9 cellular contexts compared by ENCODE assay signal in genomic region chr14:50954811-50955372, GRCh38. TPM values are rescaled to one million over a fixed set of nuclear protein-coding genes. Genes with fewer than 3 reads are reported as not detected.
DNase-seq lines count a peak whose midpoint lies in the region; ATAC-seq, FAIRE-seq and TF ChIP-seq lines count a peak whose summit lies in the region.
"Had no signal": no experiment of that assay in that cellular context is flagged by ENCODE, and none has a peak within 500 bp of the region (broad histone marks: within the 10 kb centered on the region; RNA-seq: fewer than 3 reads in every experiment).

No MANE protein-coding gene starts in this region.

- no peaks in the 10 kb centered on the region for H3K36me3 ChIP-seq in esophagus squamous epithelium
- H3K36me3 ChIP-seq in neural progenitor cell, result no peaks in the 10 kb centered on the region

- H3K27ac Mint-ChIP-seq in neural progenitor cell, result peak overlapping the region; percentile 19
- H3K27ac Mint-ChIP-seq: T-helper 1 cell treated with Interleukin-12 subunit alpha and Interleukin-12 subunit beta and Interleukin-4 antibody, amounts not matched to agents 30 μg/mL and 1 μg/mL, for 36 hours had no signal

- intact Hi-C loops in esophagus squamous epithelium (cut with DNase I), result no loop called here

- DNase-seq in DMS 273 treated with DMSO at 0.1 percent for 48 hours (lab: John Stamatoyannopoulos, UW) (peak; percentile 43), HL-60 (ENCODE audit: low read depth in 1 of 2, low spot score in 1 of 2) (peak in 1 of 2 experiments; percentile 40), RCC 7860 (ENCODE audit: low spot score) (peak; percentile 38), esophagus squamous epithelium (lab: John Stamatoyannopoulos, UW) (no peak), neural progenitor cell (ENCODE audit: low spot score) (peak; percentile 30)

- no peaks in the 10 kb centered on the region for H4K20me1 ChIP-seq in neural progenitor cell (ENCODE audit: low read depth)

- no peak overlapping the region for H3K9ac ChIP-seq in neural progenitor cell

- peaks cover 6% of the 10 kb centered on the region for H3K4me1 Mint-ChIP-seq in neural progenitor cell

- TF ChIP-seq CTCF in HL-60 (IDR thresholded peaks at IDR 0.05; ENCODE audit: insufficient read depth, low read length) (peak; percentile 22), esophagus squamous epithelium (IDR thresholded peaks at IDR 0.05) (peak in 5 of 6 experiments; percentile 41 to 71 (median 49)), neural progenitor cell (IDR thresholded peaks at IDR 0.05) (peak; percentile 67)

- no peak overlapping the region for H3K4me3 ChIP-seq in HL-60 (replicated peaks; ENCODE audit: insufficient read depth, low read length)
- no peak overlapping the region for H3K4me3 ChIP-seq in esophagus squamous epithelium
- no peak overlapping the region for H3K4me3 ChIP-seq in neural progenitor cell

- H3K27ac ChIP-seq in HL-60 (replicated peaks), result peak overlapping the region; percentile 46
- H3K27ac ChIP-seq in esophagus squamous epithelium, result peak overlapping the region; percentile 63 to 86 (median 77)
- H3K27ac ChIP-seq in neural progenitor cell, result no peak overlapping the region

- H3K27me3 ChIP-seq in HL-60 (ENCODE audit: insufficient read depth, poor library complexity, severe bottlenecking) (no peaks in the 10 kb centered on the region), esophagus squamous epithelium (no peaks in the 10 kb centered on the region), neural progenitor cell (no peaks in the 10 kb centered on the region)

- no peaks in the 10 kb centered on the region for H3K79me2 ChIP-seq in neural progenitor cell (ENCODE audit: low read depth)

- H3F3A ChIP-seq in neural progenitor cell (ENCODE audit: low read depth), result no peaks in the 10 kb centered on the region

- no peaks in the 10 kb centered on the region for H3K27me3 Mint-ChIP-seq in neural progenitor cell (ENCODE audit: insufficient read depth, low read depth)

- 11 to 17% methylated on average over 1 of the region's 1 CpG for WGBS in esophagus squamous epithelium, 2 donors

- ATAC-seq in HG03439 (IDR thresholded peaks at IDR 0.05; ENCODE audit: unreplicated experiment), result no peak
- no peak for ATAC-seq in GM19324 (IDR thresholded peaks at IDR 0.05; ENCODE audit: low FRiP score, unreplicated experiment)
- ATAC-seq in GM18870 (IDR thresholded peaks at IDR 0.05; ENCODE audit: unreplicated experiment), result no peak

- H3K4me2 ChIP-seq in neural progenitor cell, result no peak overlapping the region

- FAIRE-seq in RCC 7860 (lab: Jason Lieb, UNC), result peak; percentile 49

- no peak for TF ChIP-seq POLR2A in esophagus squamous epithelium (IDR thresholded peaks at IDR 0.05)

- H3K9me3 Mint-ChIP-seq in neural progenitor cell, result peaks cover 4% of the 10 kb centered on the region
- H3K9me3 Mint-ChIP-seq: T-helper 1 cell treated with Interleukin-12 subunit alpha and Interleukin-12 subunit beta and Interleukin-4 antibody, amounts not matched to agents 30 μg/mL and 1 μg/mL, for 36 hours had no signal

- H3K36me3 Mint-ChIP-seq in neural progenitor cell, result no peaks in the 10 kb centered on the region

- H3K9me3 ChIP-seq in esophagus squamous epithelium (no peaks in the 10 kb centered on the region), neural progenitor cell (ENCODE audit: low read depth) (no peaks in the 10 kb centered on the region)

- H3K4me1 ChIP-seq in esophagus squamous epithelium, result peaks cover 0 to 32% (median 16%) of the 10 kb centered on the region in 3 donors
- no peaks in the 10 kb centered on the region for H3K4me1 ChIP-seq in neural progenitor cell

- H3K4me3 Mint-ChIP-seq in neural progenitor cell, result no peak overlapping the region
- H3K4me3 Mint-ChIP-seq: T-helper 1 cell treated with Interleukin-12 subunit alpha and Interleukin-12 subunit beta and Interleukin-4 antibody, amounts not matched to agents 30 μg/mL and 1 μg/mL, for 36 hours had no signal

- no peak overlapping the region for H2AFZ ChIP-seq in neural progenitor cell (replicated peaks)

RNA-seq across cellular contexts. Expression of gene PYGL, which starts 10.6 kb away (rescaled TPM):
- 100 to 1,000 TPM in 2 of 4 donors, 10 to 100 TPM in 2; 69.7 to 158 (median 91.0) TPM for total RNA-seq in esophagus squamous epithelium
- total RNA-seq in neural progenitor cell (ENCODE audit: low replicate concordance), result 63.0 and 63.5 TPM in 2 replicates
